In genomic region chr4:8688041-8688907, GRCh38 we compare ENCODE assay signal across 8 cellular contexts.
DNase-seq lines count a peak whose midpoint lies in the region; ATAC-seq and TF ChIP-seq lines count a peak whose summit lies in the region.

No MANE protein-coding gene starts in this region.

- H3K27ac ChIP-seq in AG04450 (ENCODE audit: low read depth, low read length), result no peak overlapping the region
- H3K27ac ChIP-seq in naive thymus-derived CD4-positive, alpha-beta T cell (ENCODE audit: low read depth, low read length), result no peak overlapping the region
- no peak overlapping the region for H3K27ac ChIP-seq in SJCRH30

- H3K4me3 Mint-ChIP-seq in naive thymus-derived CD4-positive, alpha-beta T cell, result no peak overlapping the region

- H3K36me3 Mint-ChIP-seq in naive thymus-derived CD4-positive, alpha-beta T cell, result no peaks in the 10 kb centered on the region

- no peak for DNase-seq in AG04450 (ENCODE audit: low read depth, low spot score)
- DNase-seq in GM12864 (ENCODE audit: low read depth), result no peak
- DNase-seq in astrocyte of the hippocampus (ENCODE audit: low read depth, low spot score), result peak; percentile 26
- DNase-seq in left kidney (ENCODE audit: low read depth, low spot score), result peak; percentile 79
- DNase-seq in naive thymus-derived CD4-positive, alpha-beta T cell, result no peak
- no peak for DNase-seq in SJCRH30
- DNase-seq in NCI-H128 (lab: John Stamatoyannopoulos, UW; ENCODE audit: unreplicated experiment), result no peak

- H3K4me3 ChIP-seq in AG04450 (ENCODE audit: low read depth, low read length) (no peak overlapping the region), GM12864 (ENCODE audit: low read depth, low read length) (no peak overlapping the region), SJCRH30 (no peak overlapping the region)
- no peak overlapping the region for H3K4me3 ChIP-seq in naive thymus-derived CD4-positive, alpha-beta T cell (ENCODE audit: low read length)

- no peak for ATAC-seq in naive thymus-derived CD4-positive, alpha-beta T cell
- no peak for ATAC-seq in GM19463 (IDR thresholded peaks at IDR 0.05; ENCODE audit: unreplicated experiment)

- intact Hi-C loops in naive thymus-derived CD4-positive, alpha-beta T cell (cut with micrococcal nuclease), result no loop called here

- H3K36me3 ChIP-seq in naive thymus-derived CD4-positive, alpha-beta T cell (ENCODE audit: control insufficient read depth in 2 of 3, insufficient read depth in 3 of 3, low read length in 3 of 3), result no peaks in the 10 kb centered on the region
- H3K36me3 ChIP-seq in SJCRH30, result no peaks in the 10 kb centered on the region

- H3K9me3 ChIP-seq in AG04450 (ENCODE audit: control insufficient read depth, insufficient read depth, low read length) (no peaks in the 10 kb centered on the region; the same call in 1 of the 2 replicates), SJCRH30 (replicated peaks) (no peaks in the 10 kb centered on the region)
- H3K9me3 ChIP-seq in naive thymus-derived CD4-positive, alpha-beta T cell (ENCODE audit: control insufficient read depth in 2 of 3, low read length in 3 of 3), result no peaks in the 10 kb centered on the region

- no peaks in the 10 kb centered on the region for H3K4me1 Mint-ChIP-seq in naive thymus-derived CD4-positive, alpha-beta T cell

- peaks cover 2% of the 10 kb centered on the region for H3K27me3 ChIP-seq in AG04450 (ENCODE audit: control insufficient read depth, insufficient read depth, low read length)
- no peaks in the 10 kb centered on the region for H3K27me3 ChIP-seq in naive thymus-derived CD4-positive, alpha-beta T cell (ENCODE audit: control insufficient read depth in 2 of 2, insufficient read depth in 2 of 2, low read length in 2 of 2)
- peaks cover 20% of the 10 kb centered on the region for H3K27me3 ChIP-seq in SJCRH30

- peaks cover 0 to 30% (median 16%) of the 10 kb centered on the region in 5 donors for H3K27me3 Mint-ChIP-seq in naive thymus-derived CD4-positive, alpha-beta T cell

- POLR2A ChIA-PET in AG04450 (lab: Yijun Ruan, JAX), result no interaction called here
- POLR2A ChIA-PET in naive thymus-derived CD4-positive, alpha-beta T cell (lab: Charles Lee), result no interaction called here

- no peak overlapping the region for H3K27ac Mint-ChIP-seq in naive thymus-derived CD4-positive, alpha-beta T cell

- peak; percentile 47 for TF ChIP-seq CTCF in AG04450 (IDR thresholded peaks at IDR 0.05; ENCODE audit: low read depth, low read length)
- TF ChIP-seq CTCF in GM12864 (IDR thresholded peaks at IDR 0.05; ENCODE audit: low read depth, low read length, missing control alignments), result peak; percentile 73

- H3K9me3 Mint-ChIP-seq in naive thymus-derived CD4-positive, alpha-beta T cell, result peaks cover 0 to 14% (median 2%) of the 10 kb centered on the region in 11 donors

- CTCF ChIA-PET in AG04450 (lab: Charles Lee), result interaction anchor here (0.5 to 1.1 kb wide), 4 partner anchors 10 to 746 kb away, joined by 3 to 6 read pairs (median 4); no protein-coding TSS in a partner anchor
- CTCF ChIA-PET in naive thymus-derived CD4-positive, alpha-beta T cell (lab: Charles Lee), result no interaction called here

- no peaks in the 10 kb centered on the region for H3K4me1 ChIP-seq in naive thymus-derived CD4-positive, alpha-beta T cell (ENCODE audit: control insufficient read depth in 2 of 2, insufficient read depth in 2 of 2, low read length in 2 of 2)
- no peaks in the 10 kb centered on the region for H3K4me1 ChIP-seq in SJCRH30

Comparison
In these comparisons a context has a peak if more than half of its experiments do, and no peak if none do; other contexts are left out.
1. DNase-seq: peak in astrocyte of the hippocampus (single experiment) and left kidney (single experiment); none in AG04450 (single experiment), GM12864 (single experiment), naive thymus-derived CD4-positive, alpha-beta T cell (0 of 9), SJCRH30 (0 of 2) and NCI-H128 (single experiment).